ENCODE assay signal across 22 cellular contexts in genomic region chr13:112775791-112776279, GRCh38.
DNase-seq lines count a peak whose midpoint lies in the region; ATAC-seq, FAIRE-seq and TF ChIP-seq lines count a peak whose summit lies in the region.
"Had no signal": no experiment of that assay in that cellular context is flagged by ENCODE, and none has a peak within 500 bp of the region (broad histone marks: within the 10 kb centered on the region; RNA-seq: fewer than 3 reads in every experiment).

No MANE protein-coding gene starts in this region.

- no peak for ATAC-seq in WTC11
- ATAC-seq in GM19395 (IDR thresholded peaks at IDR 0.05; ENCODE audit: unreplicated experiment), result no peak
- ATAC-seq: activated CD4-positive, alpha-beta T cell treated with anti-CD3 and anti-CD28 coated beads for 36 hours; left colon; mucosa of descending colon; stimulated activated naive CD8-positive, alpha-beta T cell treated with anti-CD3 and anti-CD28 coated beads, Interleukin-15, amount 100 ng/mL, for 72 hours had no signal

- peak; percentile 17 for FAIRE-seq in urothelium cell line (lab: Jason Lieb, UNC)
- FAIRE-seq: TTC549 had no signal

- H3K9me3 Mint-ChIP-seq in WTC11, result peaks cover 2% of the 10 kb centered on the region; the same call in 1 of the 2 replicates
- H3K9me3 Mint-ChIP-seq: dendritic cell treated with granulocyte-macrophage colony-stimulating factor and Interleukin-4, amounts not matched to agents 40 ng/mL and 50 ng/mL, for 4 days; stimulated activated naive CD8-positive, alpha-beta T cell treated with anti-CD3 and anti-CD28 coated beads, Interleukin-15, amount 100 ng/mL, for 72 hours had no signal

- WGBS in mesodermal cell (ENCODE audit: insufficient coverage in 2 of 2), 2 experiments, result 83% methylated on average over 24 of the region's 25 CpGs

- TF ChIP-seq CTCF in WTC11 (IDR thresholded peaks at IDR 0.05), result no peak
- no peak for TF ChIP-seq CTCF in GM13976 (IDR thresholded peaks at IDR 0.05; ENCODE audit: borderline replicate concordance, control extremely low read depth, extremely low read depth, insufficient read depth, missing control alignments)

- POLR2A ChIA-PET in WTC11 (lab: Charles Lee), result no interaction called here

- H3K4me1 ChIP-seq in mesodermal cell (ENCODE audit: control insufficient read depth, insufficient read depth, low read length, poor library complexity, severe bottlenecking), result peaks cover 23% of the 10 kb centered on the region
- H3K4me1 ChIP-seq: Caco-2 had no signal

- peaks cover 3% of the 10 kb centered on the region for H3K36me3 ChIP-seq in mesodermal cell (ENCODE audit: control insufficient read depth, insufficient read depth, low read length)
- H3K36me3 ChIP-seq: transverse colon had no signal

- peak overlapping the region; percentile 96 for H3K27ac Mint-ChIP-seq in WTC11
- H3K27ac Mint-ChIP-seq: activated CD4-positive, alpha-beta T cell treated with anti-CD3 and anti-CD28 coated beads for 36 hours; dendritic cell treated with granulocyte-macrophage colony-stimulating factor and Interleukin-4, amounts not matched to agents 40 ng/mL and 50 ng/mL, for 4 days; stimulated activated naive CD8-positive, alpha-beta T cell treated with anti-CD3 and anti-CD28 coated beads, Interleukin-15, amount 100 ng/mL, for 72 hours had no signal

- peaks cover 9% of the 10 kb centered on the region for H3K36me3 Mint-ChIP-seq in WTC11

- H3K4me3 ChIP-seq in mesodermal cell (ENCODE audit: extremely low read depth, insufficient read depth, low read length, poor library complexity, severe bottlenecking), result no peak overlapping the region
- H3K4me3 ChIP-seq: mucosa of descending colon, spleen, transverse colon had no signal

- no peaks in the 10 kb centered on the region for H3K27me3 Mint-ChIP-seq in WTC11 (ENCODE audit: low read depth)
- H3K27me3 Mint-ChIP-seq: activated CD4-positive, alpha-beta T cell treated with anti-CD3 and anti-CD28 coated beads for 36 hours; dendritic cell treated with granulocyte-macrophage colony-stimulating factor and Interleukin-4, amounts not matched to agents 40 ng/mL and 50 ng/mL, for 4 days; stimulated activated naive CD8-positive, alpha-beta T cell treated with anti-CD3 and anti-CD28 coated beads, Interleukin-15, amount 100 ng/mL, for 72 hours had no signal

- H3K27ac ChIP-seq in mesodermal cell (ENCODE audit: low read depth, low read length, severe bottlenecking), result peak overlapping the region; percentile 5
- H3K27ac ChIP-seq: spleen, transverse colon had no signal

- peak; percentile 37 for DNase-seq in activated effector memory CD4-positive, alpha-beta T cell treated with anti-CD3 and anti-CD28 coated beads, Interleukin-2, amount 50 U/mL, for 16 hours
- DNase-seq in activated effector memory CD4-positive, alpha-beta T cell treated with Interleukin-2 at 50 U/mL for 16 hours, result no peak
- DNase-seq in WTC11 (ENCODE audit: low spot score), result no peak
- DNase-seq in urothelium cell line (ENCODE audit: low spot score), result no peak
- no peak for DNase-seq in GM13976 (ENCODE audit: low spot score)
- DNase-seq in NCI-H2227 (lab: John Stamatoyannopoulos, UW; ENCODE audit: unreplicated experiment), result no peak
- DNase-seq: activated CD4-positive, alpha-beta T cell treated with anti-CD3 and anti-CD28 coated beads for 36 hours; activated naive CD4-positive, alpha-beta T cell treated with anti-CD3 and anti-CD28 coated beads, Interleukin-2, amount 50 U/mL, for 16 hours; activated T-cell treated with anti-CD3 and anti-CD28 coated beads, Interleukin-2, amount 50 U/mL, for 48 hours; IMR-90; left colon; mucosa of descending colon; NCI-H748 treated with DMSO at 0.1 percent for 48 hours; spleen; stimulated activated naive CD8-positive, alpha-beta T cell treated with anti-CD3 and anti-CD28 coated beads, Interleukin-15, amount 100 ng/mL, for 72 hours; T-helper 1 cell; transverse colon had no signal

- H3K9me3 ChIP-seq in mesodermal cell (ENCODE audit: control insufficient read depth, low read length), result no peaks in the 10 kb centered on the region
- H3K9me3 ChIP-seq: Caco-2, mucosa of descending colon, spleen, transverse colon had no signal

- CTCF ChIA-PET in WTC11 (lab: Charles Lee), result no interaction called here

- no peak overlapping the region for H3K4me3 Mint-ChIP-seq in WTC11
- H3K4me3 Mint-ChIP-seq: activated CD4-positive, alpha-beta T cell treated with anti-CD3 and anti-CD28 coated beads for 36 hours; dendritic cell treated with granulocyte-macrophage colony-stimulating factor and Interleukin-4, amounts not matched to agents 40 ng/mL and 50 ng/mL, for 4 days; stimulated activated naive CD8-positive, alpha-beta T cell treated with anti-CD3 and anti-CD28 coated beads, Interleukin-15, amount 100 ng/mL, for 72 hours had no signal

- in situ Hi-C loops in GM13976 (cut with MboI; ENCODE audit: low sequenced_read_pairs, unreplicated experiment), result no loop called here

- peaks cover 49% of the 10 kb centered on the region for H3K4me1 Mint-ChIP-seq in WTC11

TF ChIP-seq in WTC11, 78 proteins besides CTCF, POLR2A, EP300 and RAD21:
- no peak for TF ChIP-seq MYBL2 (CRISPR knock-in tag; IDR thresholded peaks at IDR 0.05)
- no peak for TF ChIP-seq IRF1 (CRISPR knock-in tag; IDR thresholded peaks at IDR 0.05)
- TF ChIP-seq ESRRA (CRISPR knock-in tag; IDR thresholded peaks at IDR 0.05; ENCODE audit: borderline replicate concordance), result no peak
- no peak for TF ChIP-seq RELA (CRISPR knock-in tag; IDR thresholded peaks at IDR 0.05; ENCODE audit: borderline replicate concordance)
- no peak for TF ChIP-seq SOX15 (CRISPR knock-in tag; IDR thresholded peaks at IDR 0.05)
- no peak for TF ChIP-seq NFATC4 (CRISPR knock-in tag; IDR thresholded peaks at IDR 0.05)
- no peak for TF ChIP-seq CBFB (CRISPR knock-in tag; IDR thresholded peaks at IDR 0.05; ENCODE audit: low read depth)
- no peak for TF ChIP-seq ETV6 (CRISPR knock-in tag; IDR thresholded peaks at IDR 0.05)
- TF ChIP-seq JUN (CRISPR knock-in tag; IDR thresholded peaks at IDR 0.05), result no peak
- TF ChIP-seq IRF2 (CRISPR knock-in tag; IDR thresholded peaks at IDR 0.05; ENCODE audit: borderline replicate concordance, low read depth), result no peak
- no peak for TF ChIP-seq ZNF671 (CRISPR knock-in tag; IDR thresholded peaks at IDR 0.05)
- TF ChIP-seq ZNF416 (CRISPR knock-in tag; IDR thresholded peaks at IDR 0.05), result no peak
- TF ChIP-seq ATF6 (CRISPR knock-in tag; IDR thresholded peaks at IDR 0.05), result no peak
